Comparison of ENCODE assay signal across 8 cellular contexts in the genomic region with DNA sequence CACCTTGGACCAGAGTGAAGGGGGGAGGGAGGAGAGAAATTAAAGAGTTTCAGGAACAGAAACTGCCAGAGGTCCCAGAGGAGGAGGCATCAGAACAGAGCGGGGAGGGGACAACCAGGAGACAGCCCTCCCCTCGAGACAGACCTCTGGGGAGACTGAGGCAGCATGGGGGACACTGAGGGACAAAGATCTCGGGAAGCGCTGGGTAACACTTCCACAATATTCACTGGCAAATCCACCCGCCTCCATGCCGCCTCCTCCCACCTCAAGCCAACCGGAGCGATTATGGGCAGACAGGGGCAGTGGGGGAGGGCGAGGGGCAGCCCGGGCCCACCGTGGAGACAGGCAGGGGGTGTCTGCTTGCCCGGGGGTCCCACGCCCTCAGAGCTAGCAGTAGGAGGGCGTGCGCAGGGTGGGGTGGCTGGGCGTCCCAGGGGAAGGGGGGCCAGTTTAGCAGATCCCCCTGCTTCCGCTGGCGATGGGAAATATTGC. TPM values are rescaled to one million over a fixed set of nuclear protein-coding genes. Genes with fewer than 3 reads are reported as not detected.
DNase-seq lines count a peak whose midpoint lies in the region; ATAC-seq, FAIRE-seq and TF ChIP-seq lines count a peak whose summit lies in the region.

No MANE protein-coding gene starts in this region.

- H3K9ac ChIP-seq in kidney (ENCODE audit: low read length in 2 of 2) = peak overlapping the region; percentile 26 to 81

- no peak for TF ChIP-seq CTCF in kidney (IDR thresholded peaks at IDR 0.05; ENCODE audit: borderline replicate concordance, extremely low read depth, insufficient read depth)
- TF ChIP-seq CTCF in tibial artery (IDR thresholded peaks at IDR 0.05) = no peak

- H3K27me3 Mint-ChIP-seq in activated CD4-positive, alpha-beta T cell treated with anti-CD3 and anti-CD28 coated beads, Interleukin-2, amount 10 ng/mL, durations not matched to agents 7 days and 5 days = peaks cover 54% of the 10 kb centered on the region
- H3K27me3 Mint-ChIP-seq in activated T-helper 1 cell treated with anti-CD3 and anti-CD28 coated beads, Interleukin-12 subunit alpha, Interleukin-12 subunit beta, Interleukin-2, Interleukin-4 antibody, amounts not matched to agents 30 ng/mL and 10 ng/mL and 1 ng/mL, durations not matched to agents 14 hours and 24 hours and 36 hours (ENCODE audit: insufficient read depth) = peaks cover 24% of the 10 kb centered on the region

- peaks cover 2% of the 10 kb centered on the region for H3K36me3 Mint-ChIP-seq in activated CD4-positive, alpha-beta T cell treated with anti-CD3 and anti-CD28 coated beads, Interleukin-2, amount 10 ng/mL, durations not matched to agents 7 days and 5 days (ENCODE audit: low read depth)
- no peaks in the 10 kb centered on the region for H3K36me3 Mint-ChIP-seq in activated T-helper 1 cell treated with anti-CD3 and anti-CD28 coated beads, Interleukin-12 subunit alpha, Interleukin-12 subunit beta, Interleukin-2, Interleukin-4 antibody, amounts not matched to agents 30 ng/mL and 10 ng/mL and 1 ng/mL, durations not matched to agents 14 hours and 24 hours and 36 hours (ENCODE audit: low read depth)

- H3K4me1 ChIP-seq in kidney (ENCODE audit: control insufficient read depth in 1 of 2, insufficient read depth in 1 of 2, low read depth in 1 of 2, low read length in 2 of 2) (peaks cover 28 to 50% of the 10 kb centered on the region in 2 donors), tibial artery (peaks cover 0 to 75% (median 40%) of the 10 kb centered on the region in 4 donors)

- TF ChIP-seq POLR2A in H54 (IDR thresholded peaks at IDR 0.05; ENCODE audit: low read depth, low read length) = no peak

- no peak for FAIRE-seq in kidney (lab: Jason Lieb, UNC)
- FAIRE-seq in H54 (lab: Jason Lieb, UNC) = no peak

- intact Hi-C loops in activated T-helper 1 cell treated with anti-CD3 and anti-CD28 coated beads, Interleukin-12 subunit alpha, Interleukin-12 subunit beta, Interleukin-2, Interleukin-4 antibody, amounts not matched to agents 30 ng/mL and 10 ng/mL and 1 ng/mL, durations not matched to agents 14 hours and 24 hours and 36 hours (cut with micrococcal nuclease) = loop anchor here (2.0 to 10.0 kb wide), 2 partner anchors 14 to 1392 kb away; no protein-coding TSS in a partner anchor
- intact Hi-C loops in kidney (cut with DNase I) = no loop called here
- intact Hi-C loops in tibial artery (cut with DNase I; ENCODE audit: low total_unique reads) = no loop called here

- H3K9me3 Mint-ChIP-seq in activated CD4-positive, alpha-beta T cell treated with anti-CD3 and anti-CD28 coated beads, Interleukin-2, amount 10 ng/mL, durations not matched to agents 7 days and 5 days = no peaks in the 10 kb centered on the region
- H3K9me3 Mint-ChIP-seq in activated T-helper 1 cell treated with anti-CD3 and anti-CD28 coated beads, Interleukin-12 subunit alpha, Interleukin-12 subunit beta, Interleukin-2, Interleukin-4 antibody, amounts not matched to agents 30 ng/mL and 10 ng/mL and 1 ng/mL, durations not matched to agents 14 hours and 24 hours and 36 hours = no peaks in the 10 kb centered on the region

- DNase-seq in activated CD4-positive, alpha-beta T cell treated with anti-CD3 and anti-CD28 coated beads, Interleukin-2, amount 10 ng/mL, durations not matched to agents 7 days and 5 days = no peak
- no peak for DNase-seq in activated CD4-positive, alpha-beta T cell treated with anti-CD3 and anti-CD28 coated beads for 1 hour
- no peak for DNase-seq in activated T-helper 1 cell treated with anti-CD3 and anti-CD28 coated beads, Interleukin-12 subunit alpha, Interleukin-12 subunit beta, Interleukin-2, Interleukin-4 antibody, amounts not matched to agents 30 ng/mL and 10 ng/mL and 1 ng/mL, durations not matched to agents 14 hours and 24 hours and 36 hours (ENCODE audit: low spot score)
- DNase-seq in kidney (no peak), tibial artery (no peak), H54 (ENCODE audit: insufficient read length, low spot score) (no peak), GM19240 (ENCODE audit: insufficient read length, low spot score) (no peak)

- H3K36me3 ChIP-seq in kidney (ENCODE audit: control insufficient read depth in 1 of 2, insufficient read depth in 2 of 2, low read length in 2 of 2) (no peaks in the 10 kb centered on the region), tibial artery (no peaks in the 10 kb centered on the region)

- CTCF ChIA-PET in activated CD4-positive, alpha-beta T cell treated with anti-CD3 and anti-CD28 coated beads, Interleukin-2, amount 10 ng/mL, durations not matched to agents 7 days and 5 days (lab: Charles Lee) = interaction anchor here (0.7 to 1.2 kb wide), 3 partner anchors 8 to 82 kb away, joined by 3 to 4 read pairs (median 3); no protein-coding TSS in a partner anchor

- H3K27ac ChIP-seq in kidney (ENCODE audit: low read depth in 2 of 2, low read length in 2 of 2) (peak overlapping the region; percentile 81 to 88), tibial artery (peak overlapping the region; percentile 91 to 96)

- no peaks in the 10 kb centered on the region for H3K9me3 ChIP-seq in kidney (ENCODE audit: control insufficient read depth in 1 of 2, low read length in 2 of 2)
- H3K9me3 ChIP-seq in tibial artery = no peaks in the 10 kb centered on the region

- H3K27me3 ChIP-seq in tibial artery = no peaks in the 10 kb centered on the region

- peak overlapping the region; percentile 55 to 85 for H3K4me3 ChIP-seq in kidney (ENCODE audit: low read length in 2 of 2)
- peak overlapping the region; percentile 70 to 88 for H3K4me3 ChIP-seq in tibial artery

- no peak for ATAC-seq in HG03025 (IDR thresholded peaks at IDR 0.05; ENCODE audit: low FRiP score, unreplicated experiment)

- H3K4me3 Mint-ChIP-seq in activated CD4-positive, alpha-beta T cell treated with anti-CD3 and anti-CD28 coated beads, Interleukin-2, amount 10 ng/mL, durations not matched to agents 7 days and 5 days = peak overlapping the region; percentile 49
- H3K4me3 Mint-ChIP-seq in activated T-helper 1 cell treated with anti-CD3 and anti-CD28 coated beads, Interleukin-12 subunit alpha, Interleukin-12 subunit beta, Interleukin-2, Interleukin-4 antibody, amounts not matched to agents 30 ng/mL and 10 ng/mL and 1 ng/mL, durations not matched to agents 14 hours and 24 hours and 36 hours = peak overlapping the region; percentile 63

- peaks cover 49% of the 10 kb centered on the region for H3K4me1 Mint-ChIP-seq in activated CD4-positive, alpha-beta T cell treated with anti-CD3 and anti-CD28 coated beads, Interleukin-2, amount 10 ng/mL, durations not matched to agents 7 days and 5 days
- peaks cover 49% of the 10 kb centered on the region for H3K4me1 Mint-ChIP-seq in activated T-helper 1 cell treated with anti-CD3 and anti-CD28 coated beads, Interleukin-12 subunit alpha, Interleukin-12 subunit beta, Interleukin-2, Interleukin-4 antibody, amounts not matched to agents 30 ng/mL and 10 ng/mL and 1 ng/mL, durations not matched to agents 14 hours and 24 hours and 36 hours (ENCODE audit: low read depth)

- POLR2A ChIA-PET in activated CD4-positive, alpha-beta T cell treated with anti-CD3 and anti-CD28 coated beads, Interleukin-2, amount 10 ng/mL, durations not matched to agents 7 days and 5 days (lab: Charles Lee) = no interaction called here

- H3K27ac Mint-ChIP-seq in activated CD4-positive, alpha-beta T cell treated with anti-CD3 and anti-CD28 coated beads, Interleukin-2, amount 10 ng/mL, durations not matched to agents 7 days and 5 days = no peak overlapping the region
- H3K27ac Mint-ChIP-seq in activated T-helper 1 cell treated with anti-CD3 and anti-CD28 coated beads, Interleukin-12 subunit alpha, Interleukin-12 subunit beta, Interleukin-2, Interleukin-4 antibody, amounts not matched to agents 30 ng/mL and 10 ng/mL and 1 ng/mL, durations not matched to agents 14 hours and 24 hours and 36 hours = peak overlapping the region; percentile 40

RNA-seq across cellular contexts. Expression of a gene that starts 1.2 kb away (rescaled TPM):
- under 1 TPM; 0.22 to 0.23 TPM for total RNA-seq in activated CD4-positive, alpha-beta T cell treated with anti-CD3 and anti-CD28 coated beads, Interleukin-2, amount 10 ng/mL, durations not matched to agents 7 days and 5 days
- 3.7 and 4.6 TPM in 2 replicates for total RNA-seq in activated T-helper 1 cell treated with anti-CD3 and anti-CD28 coated beads, Interleukin-12 subunit alpha, Interleukin-12 subunit beta, Interleukin-2, Interleukin-4 antibody, amounts not matched to agents 30 ng/mL and 10 ng/mL and 1 ng/mL, durations not matched to agents 14 hours and 24 hours and 36 hours
- 62.2 TPM for total RNA-seq in kidney
- polyA plus RNA-seq in kidney (ENCODE audit: insufficient read depth, low read depth, low replicate concordance) = 111 TPM

RNA-seq across cellular contexts. Expression of a gene that starts 5.6 kb away (rescaled TPM):
- 100 to 1,000 TPM; 262 to 294 TPM for total RNA-seq in activated CD4-positive, alpha-beta T cell treated with anti-CD3 and anti-CD28 coated beads, Interleukin-2, amount 10 ng/mL, durations not matched to agents 7 days and 5 days
- 349 and 366 TPM in 2 replicates for total RNA-seq in activated T-helper 1 cell treated with anti-CD3 and anti-CD28 coated beads, Interleukin-12 subunit alpha, Interleukin-12 subunit beta, Interleukin-2, Interleukin-4 antibody, amounts not matched to agents 30 ng/mL and 10 ng/mL and 1 ng/mL, durations not matched to agents 14 hours and 24 hours and 36 hours
- 156 TPM for total RNA-seq in kidney
- 347 TPM for polyA plus RNA-seq in kidney (ENCODE audit: insufficient read depth, low read depth, low replicate concordance)

RNA-seq across cellular contexts. Expression of a gene that starts 16.8 kb away (rescaled TPM):
- 10 to 100 TPM; 45.7 to 46.3 TPM for total RNA-seq in activated CD4-positive, alpha-beta T cell treated with anti-CD3 and anti-CD28 coated beads, Interleukin-2, amount 10 ng/mL, durations not matched to agents 7 days and 5 days
- 39.2 and 41.4 TPM in 2 replicates for total RNA-seq in activated T-helper 1 cell treated with anti-CD3 and anti-CD28 coated beads, Interleukin-12 subunit alpha, Interleukin-12 subunit beta, Interleukin-2, Interleukin-4 antibody, amounts not matched to agents 30 ng/mL and 10 ng/mL and 1 ng/mL, durations not matched to agents 14 hours and 24 hours and 36 hours
- 37.7 TPM for total RNA-seq in kidney
- 152 TPM for polyA plus RNA-seq in kidney (ENCODE audit: insufficient read depth, low read depth, low replicate concordance)

RNA-seq across cellular contexts. Expression of a gene that starts 41.9 kb away (rescaled TPM):
- total RNA-seq in activated CD4-positive, alpha-beta T cell treated with anti-CD3 and anti-CD28 coated beads, Interleukin-2, amount 10 ng/mL, durations not matched to agents 7 days and 5 days = 100 to 1,000 TPM; 251 to 264 TPM
- 250 and 252 TPM in 2 replicates for total RNA-seq in activated T-helper 1 cell treated with anti-CD3 and anti-CD28 coated beads, Interleukin-12 subunit alpha, Interleukin-12 subunit beta, Interleukin-2, Interleukin-4 antibody, amounts not matched to agents 30 ng/mL and 10 ng/mL and 1 ng/mL, durations not matched to agents 14 hours and 24 hours and 36 hours
- 199 TPM for total RNA-seq in kidney
- polyA plus RNA-seq in kidney (ENCODE audit: insufficient read depth, low read depth, low replicate concordance) = 34.3 TPM

RNA-seq across cellular contexts. Expression of a gene that starts 52.4 kb away (rescaled TPM):
- 10 to 100 TPM; 49.4 to 52.6 TPM for total RNA-seq in activated CD4-positive, alpha-beta T cell treated with anti-CD3 and anti-CD28 coated beads, Interleukin-2, amount 10 ng/mL, durations not matched to agents 7 days and 5 days
- total RNA-seq in activated T-helper 1 cell treated with anti-CD3 and anti-CD28 coated beads, Interleukin-12 subunit alpha, Interleukin-12 subunit beta, Interleukin-2, Interleukin-4 antibody, amounts not matched to agents 30 ng/mL and 10 ng/mL and 1 ng/mL, durations not matched to agents 14 hours and 24 hours and 36 hours = 40.6 and 40.8 TPM in 2 replicates
- 41.2 TPM for total RNA-seq in kidney
- polyA plus RNA-seq in kidney (ENCODE audit: insufficient read depth, low read depth, low replicate concordance) = 15.3 TPM

Comparison
In these comparisons a context has a peak if more than half of its experiments do, and no peak if none do; other contexts are left out.
1. RNA of a gene that starts 1.2 kb away (total RNA-seq): 62.2 TPM in kidney (single experiment); 3.7 to 4.6 TPM in activated T-helper 1 cell treated with anti-CD3 and anti-CD28 coated beads, Interleukin-12 subunit alpha, Interleukin-12 subunit beta, Interleukin-2, Interleukin-4 antibody, amounts not matched to agents 30 ng/mL and 10 ng/mL and 1 ng/mL, durations not matched to agents 14 hours and 24 hours and 36 hours and 0.22 to 0.23 TPM in activated CD4-positive, alpha-beta T cell treated with anti-CD3 and anti-CD28 coated beads, Interleukin-2, amount 10 ng/mL, durations not matched to agents 7 days and 5 days; every median in the first group is over 10 times any median in the second.